In genomic region chr2:99188357-99188756, GRCh38 we compare ENCODE assay signal across 36 cellular contexts. TPM values are rescaled to one million over a fixed set of nuclear protein-coding genes. Genes with fewer than 3 reads are reported as not detected.
"Had no signal": no experiment of that assay in that cellular context is flagged by ENCODE, and none has a peak within 500 bp of the region (broad histone marks: within the 10 kb centered on the region; RNA-seq: fewer than 3 reads in every experiment).

No MANE protein-coding gene starts in this region.

- DNase-seq: activated B cell treated with CpG ODN at 0.5 μM for 24 hours; activated CD4-positive, alpha-beta T cell treated with anti-CD3 and anti-CD28 coated beads for 48 hours; activated CD4-positive, alpha-beta T cell treated with anti-CD3 and anti-CD28 coated beads, Interleukin-2, amount 50 U/mL, for 4 hours; activated CD4-positive, CD25-positive, alpha-beta regulatory T cell treated with anti-CD3 and anti-CD28 coated beads, Interleukin-2, amount 50 U/mL, for 72 hours; activated effector memory CD4-positive, alpha-beta T cell treated with anti-CD3 and anti-CD28 coated beads, Interleukin-2, amount 50 U/mL, for 16 hours; activated naive CD4-positive, alpha-beta T cell; amniotic stem cell; aorta; brain microvascular endothelial cell; central memory CD4-positive, alpha-beta T cell; colonic mucosa; Kasumi-1; KG1; MG63; NCI-H1048; NCI-H1105 treated with DMSO at 0.1 percent for 48 hours; NCI-H1436; NCI-H1694; NCI-H1930; NCI-H510A; NCI-H526; NCI-H748 treated with DMSO at 0.1 percent for 48 hours; NK-92 treated with Interleukin-12 subunit alpha and Interleukin-12 subunit beta, amount 100 ng/mL, for 24 hours; PC-3; Peyer's patch; SIG-M5; T-cell; T-helper 2 cell; T-helper 9 cell had no signal

- H3K4me3 Mint-ChIP-seq: activated B cell treated with CpG ODN at 0.5 μM for 24 hours; activated naive CD4-positive, alpha-beta T cell treated with anti-CD3 and anti-CD28 coated beads, Interleukin-2, amount 50 U/mL, for 24 hours; activated T-helper 1 cell treated with anti-CD3 and anti-CD28 coated beads, Interleukin-12 subunit alpha, Interleukin-12 subunit beta, Interleukin-2, Interleukin-4 antibody, amounts not matched to agents 30 ng/mL and 10 ng/mL and 1 ng/mL, durations not matched to agents 14 hours and 24 hours and 36 hours; T-cell had no signal

- H3K9me3 Mint-ChIP-seq: activated B cell treated with CpG ODN at 0.5 μM for 24 hours; activated naive CD4-positive, alpha-beta T cell treated with anti-CD3 and anti-CD28 coated beads, Interleukin-2, amount 50 U/mL, for 24 hours; T-cell had no signal

- H3K27ac Mint-ChIP-seq: activated B cell treated with CpG ODN at 0.5 μM for 24 hours; activated naive CD4-positive, alpha-beta T cell treated with anti-CD3 and anti-CD28 coated beads, Interleukin-2, amount 50 U/mL, for 24 hours; activated T-helper 1 cell treated with anti-CD3 and anti-CD28 coated beads, Interleukin-12 subunit alpha, Interleukin-12 subunit beta, Interleukin-2, Interleukin-4 antibody, amounts not matched to agents 30 ng/mL and 10 ng/mL and 1 ng/mL, durations not matched to agents 14 hours and 24 hours and 36 hours; T-cell had no signal

- H3K27me3 ChIP-seq: brain microvascular endothelial cell, colonic mucosa, MG63, Peyer's patch had no signal

- H3K27me3 Mint-ChIP-seq: activated B cell treated with CpG ODN at 0.5 μM for 24 hours; activated naive CD4-positive, alpha-beta T cell treated with anti-CD3 and anti-CD28 coated beads, Interleukin-2, amount 50 U/mL, for 24 hours; T-cell had no signal

- H3K9me3 ChIP-seq: colonic mucosa, Peyer's patch had no signal

- H3K4me3 ChIP-seq: colonic mucosa, MG63, Peyer's patch had no signal

- H3K4me1 ChIP-seq: colonic mucosa, Peyer's patch had no signal

- H3K27ac ChIP-seq: brain microvascular endothelial cell, colonic mucosa, Peyer's patch, RWPE1, VCaP had no signal

- ATAC-seq: PC-3, Right ventricle myocardium inferior, SK-N-SH treated with all-trans-retinoic acid at 6 μM for 48 hours, T-cell had no signal

RNA-seq across cellular contexts. Expression of gene C2orf15, which starts 46.9 kb away (rescaled TPM):
- total RNA-seq: activated T-helper 1 cell treated with anti-CD3 and anti-CD28 coated beads, Interleukin-12 subunit alpha, Interleukin-12 subunit beta, Interleukin-2, Interleukin-4 antibody, amounts not matched to agents 30 ng/mL and 10 ng/mL and 1 ng/mL, durations not matched to agents 14 hours and 24 hours and 36 hours; Right ventricle myocardium inferior; SK-MEL-5 had no signal
